ENCODE assay signal across 25 cellular contexts in the genomic region with DNA sequence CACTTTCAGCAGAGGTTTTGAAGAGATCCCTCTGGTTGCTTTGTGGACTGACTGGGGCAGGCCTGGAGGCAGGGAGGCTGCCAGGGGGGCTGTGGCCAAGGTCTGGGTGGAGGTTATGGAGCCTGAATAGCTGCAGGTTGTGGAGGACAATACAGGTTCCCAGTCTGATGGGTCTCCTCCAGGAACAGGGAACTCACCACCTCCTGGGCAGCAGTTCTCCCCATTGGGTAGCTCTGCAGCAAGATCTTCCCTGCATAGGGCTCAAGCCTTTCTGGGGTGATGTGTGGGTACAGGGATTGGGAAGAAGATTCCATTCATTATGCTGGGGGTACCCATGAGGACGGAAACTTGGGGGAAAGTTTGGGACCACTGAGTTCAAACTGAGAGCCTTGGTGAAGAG. TPM values are rescaled to one million over a fixed set of nuclear protein-coding genes. Genes with fewer than 3 reads are reported as not detected.
DNase-seq lines count a peak whose midpoint lies in the region; ATAC-seq and TF ChIP-seq lines count a peak whose summit lies in the region.
"Had no signal": no experiment of that assay in that cellular context is flagged by ENCODE, and none has a peak within 500 bp of the region (broad histone marks: within the 10 kb centered on the region; RNA-seq: fewer than 3 reads in every experiment).

No MANE protein-coding gene starts in this region.

- H3K36me3 Mint-ChIP-seq in activated CD4-positive, alpha-beta T cell treated with anti-CD3 and anti-CD28 coated beads, Interleukin-2, amount 10 ng/mL, durations not matched to agents 7 days and 5 days (ENCODE audit: low read depth) = peaks cover 51% of the 10 kb centered on the region
- H3K36me3 Mint-ChIP-seq in CD4-positive, alpha-beta memory T cell = peaks cover 45 to 52% of the 10 kb centered on the region in 2 donors
- peaks cover 64% of the 10 kb centered on the region for H3K36me3 Mint-ChIP-seq in dendritic cell treated with granulocyte-macrophage colony-stimulating factor and Interleukin-4, amounts not matched to agents 40 ng/mL and 50 ng/mL, for 4 days (ENCODE audit: low read depth)

- no peak overlapping the region for H3K27ac ChIP-seq in CD4-positive, alpha-beta memory T cell (ENCODE audit: low read depth, low read length)
- no peak overlapping the region for H3K27ac ChIP-seq in osteoblast (ENCODE audit: low read depth, low read length)
- H3K27ac ChIP-seq: 22Rv1, BLaER1, SJSA1 had no signal

- intact Hi-C loops in CD4-positive, alpha-beta memory T cell (cut with micrococcal nuclease) = no loop called here
- intact Hi-C loops in dendritic cell treated with granulocyte-macrophage colony-stimulating factor and Interleukin-4, amounts not matched to agents 40 ng/mL and 50 ng/mL, for 4 days (cut with micrococcal nuclease) = no loop called here
- intact Hi-C loops in lower leg skin (cut with DNase I; ENCODE audit: low total_unique reads) = no loop called here

- H3K4me3 Mint-ChIP-seq in activated CD4-positive, alpha-beta T cell treated with anti-CD3 and anti-CD28 coated beads, Interleukin-2, amount 10 ng/mL, durations not matched to agents 7 days and 5 days = no peak overlapping the region
- H3K4me3 Mint-ChIP-seq in CD4-positive, alpha-beta memory T cell = no peak overlapping the region
- no peak overlapping the region for H3K4me3 Mint-ChIP-seq in dendritic cell treated with granulocyte-macrophage colony-stimulating factor and Interleukin-4, amounts not matched to agents 40 ng/mL and 50 ng/mL, for 4 days
- H3K4me3 Mint-ChIP-seq: GM23338 had no signal

- ATAC-seq in GM21447 (IDR thresholded peaks at IDR 0.05; ENCODE audit: unreplicated experiment) = no peak
- ATAC-seq: GM23338 had no signal

- H3K4me2 ChIP-seq in osteoblast (ENCODE audit: insufficient read depth, low read length) = no peak overlapping the region
- H3K4me2 ChIP-seq: BLaER1, GM23338 had no signal

- H2AFZ ChIP-seq in osteoblast (ENCODE audit: low read length) = no peak overlapping the region
- H2AFZ ChIP-seq: GM23338 had no signal

- no peaks in the 10 kb centered on the region for H3K9me3 Mint-ChIP-seq in activated CD4-positive, alpha-beta T cell treated with anti-CD3 and anti-CD28 coated beads, Interleukin-2, amount 10 ng/mL, durations not matched to agents 7 days and 5 days
- H3K9me3 Mint-ChIP-seq in CD4-positive, alpha-beta memory T cell = no peaks in the 10 kb centered on the region
- no peaks in the 10 kb centered on the region for H3K9me3 Mint-ChIP-seq in dendritic cell treated with granulocyte-macrophage colony-stimulating factor and Interleukin-4, amounts not matched to agents 40 ng/mL and 50 ng/mL, for 4 days
- H3K9me3 Mint-ChIP-seq: GM23338 had no signal

- no peak for DNase-seq in activated CD4-positive, alpha-beta T cell treated with anti-CD3 and anti-CD28 coated beads, Interleukin-2, amount 10 ng/mL, durations not matched to agents 7 days and 5 days
- DNase-seq in activated CD4-positive, alpha-beta T cell treated with anti-CD3 and anti-CD28 coated beads, Interleukin-2, amount 50 U/mL, for 48 hours = no peak
- no peak for DNase-seq in CD4-positive, alpha-beta memory T cell
- DNase-seq in osteoblast (ENCODE audit: insufficient read length, low spot score, missing footprints) (peak; percentile 61), lower leg skin (ENCODE audit: low spot score in 2 of 2) (no peak), NCI-H2196 (lab: John Stamatoyannopoulos, UW; ENCODE audit: unreplicated experiment) (no peak)
- DNase-seq: ACHN, GDM1, HCEC 1CT, Karpas-422, MV-4-11, NCI-H1105 treated with DMSO at 0.1 percent for 48 hours, NCI-H1694, NCI-H2081, NCI-H2171, NCI-H524 treated with DMSO at 0.1 percent for 48 hours, NCI-H82 had no signal

- no peaks in the 10 kb centered on the region for H3K79me2 ChIP-seq in osteoblast (ENCODE audit: insufficient read depth, low read length)

- peaks cover 35% of the 10 kb centered on the region for H3K36me3 ChIP-seq in CD4-positive, alpha-beta memory T cell (ENCODE audit: insufficient read depth, low read length)
- H3K36me3 ChIP-seq in osteoblast (ENCODE audit: insufficient read depth, low read length) = no peaks in the 10 kb centered on the region
- H3K36me3 ChIP-seq: BLaER1, SJSA1 had no signal

- H3K9me3 ChIP-seq in CD4-positive, alpha-beta memory T cell (ENCODE audit: control insufficient read depth in 1 of 2, low read length in 2 of 2) = no peaks in the 10 kb centered on the region
- no peaks in the 10 kb centered on the region for H3K9me3 ChIP-seq in osteoblast (ENCODE audit: low read depth, low read length)
- H3K9me3 ChIP-seq: BLaER1, Peyer's patch, SJSA1 had no signal

- 81 to 95% methylated on average over 1 of the region's 1 CpG for WGBS in lower leg skin, 2 donors

- H3K27ac Mint-ChIP-seq in activated CD4-positive, alpha-beta T cell treated with anti-CD3 and anti-CD28 coated beads, Interleukin-2, amount 10 ng/mL, durations not matched to agents 7 days and 5 days = peak overlapping the region; percentile 47
- peak overlapping the region in 6 of 7 donors; percentile 10 to 93 (median 58) for H3K27ac Mint-ChIP-seq in CD4-positive, alpha-beta memory T cell
- H3K27ac Mint-ChIP-seq in dendritic cell treated with granulocyte-macrophage colony-stimulating factor and Interleukin-4, amounts not matched to agents 40 ng/mL and 50 ng/mL, for 4 days = peak overlapping the region; percentile 94
- H3K27ac Mint-ChIP-seq: GM23338 had no signal

- no peaks in the 10 kb centered on the region for H4K20me1 ChIP-seq in osteoblast (ENCODE audit: insufficient read depth, low read length)
- H4K20me1 ChIP-seq: BLaER1 had no signal

- TF ChIP-seq CTCF in osteoblast (IDR thresholded peaks at IDR 0.05; ENCODE audit: extremely low read depth, low read depth, low read length) = no peak
- TF ChIP-seq CTCF in lower leg skin (IDR thresholded peaks at IDR 0.05) = no peak

- no peak for TF ChIP-seq POLR2A in lower leg skin (IDR thresholded peaks at IDR 0.05)

- H3K4me3 ChIP-seq in CD4-positive, alpha-beta memory T cell (ENCODE audit: low read length in 2 of 2) = no peak overlapping the region
- no peak overlapping the region for H3K4me3 ChIP-seq in osteoblast (ENCODE audit: insufficient read depth, low read length)
- no peak overlapping the region for H3K4me3 ChIP-seq in lower leg skin (ENCODE audit: low read depth, poor library complexity, severe bottlenecking)
- H3K4me3 ChIP-seq: BLaER1, GM23338, Peyer's patch, SJSA1 had no signal

- H3K4me1 Mint-ChIP-seq in activated CD4-positive, alpha-beta T cell treated with anti-CD3 and anti-CD28 coated beads, Interleukin-2, amount 10 ng/mL, durations not matched to agents 7 days and 5 days = peaks cover 76% of the 10 kb centered on the region
- peaks cover 31 to 74% (median 50%) of the 10 kb centered on the region in 4 donors for H3K4me1 Mint-ChIP-seq in CD4-positive, alpha-beta memory T cell
- H3K4me1 Mint-ChIP-seq in dendritic cell treated with granulocyte-macrophage colony-stimulating factor and Interleukin-4, amounts not matched to agents 40 ng/mL and 50 ng/mL, for 4 days (ENCODE audit: low read depth) = peaks cover 93% of the 10 kb centered on the region

- H3K27me3 ChIP-seq in CD4-positive, alpha-beta memory T cell (ENCODE audit: insufficient read depth, low read length) = no peaks in the 10 kb centered on the region
- H3K27me3 ChIP-seq in osteoblast (ENCODE audit: insufficient read depth, low read length) = peaks cover 28% of the 10 kb centered on the region
- H3K27me3 ChIP-seq: BLaER1, Peyer's patch, SJSA1 had no signal

- H3K4me1 ChIP-seq in CD4-positive, alpha-beta memory T cell (ENCODE audit: insufficient read depth, low read length) = peaks cover 56% of the 10 kb centered on the region
- H3K4me1 ChIP-seq in osteoblast (ENCODE audit: insufficient read depth, low read length) = no peaks in the 10 kb centered on the region
- H3K4me1 ChIP-seq: SJSA1 had no signal

- CTCF ChIA-PET in activated CD4-positive, alpha-beta T cell treated with anti-CD3 and anti-CD28 coated beads, Interleukin-2, amount 10 ng/mL, durations not matched to agents 7 days and 5 days (lab: Charles Lee) = interaction anchor here (1.2 to 4.8 kb wide), 3 partner anchors 9 to 25 kb away, joined by 3 to 19 read pairs (median 7); no protein-coding TSS in a partner anchor
- CTCF ChIA-PET in CD4-positive, alpha-beta memory T cell (lab: Charles Lee; ENCODE audit: partially characterized antibody) = interaction anchor here (1.3 to 13.7 kb wide), 4 partner anchors 8 to 26 kb away, joined by 3 to 345 read pairs (median 5); no protein-coding TSS in a partner anchor

- POLR2A ChIA-PET in activated CD4-positive, alpha-beta T cell treated with anti-CD3 and anti-CD28 coated beads, Interleukin-2, amount 10 ng/mL, durations not matched to agents 7 days and 5 days (lab: Charles Lee) = no interaction called here
- POLR2A ChIA-PET in CD4-positive, alpha-beta memory T cell (lab: Charles Lee; ENCODE audit: partially characterized antibody) = interaction anchor here (0.6 to 17.8 kb wide), 5 partner anchors 18 to 69 kb away, joined by 3 to 299 read pairs (median 5); a partner anchor contains a TSS

- H3K27me3 Mint-ChIP-seq in activated CD4-positive, alpha-beta T cell treated with anti-CD3 and anti-CD28 coated beads, Interleukin-2, amount 10 ng/mL, durations not matched to agents 7 days and 5 days = no peaks in the 10 kb centered on the region
- H3K27me3 Mint-ChIP-seq in CD4-positive, alpha-beta memory T cell = no peaks in the 10 kb centered on the region
- peaks cover 6% of the 10 kb centered on the region for H3K27me3 Mint-ChIP-seq in dendritic cell treated with granulocyte-macrophage colony-stimulating factor and Interleukin-4, amounts not matched to agents 40 ng/mL and 50 ng/mL, for 4 days

RNA-seq across cellular contexts. Expression of a gene that starts 6.8 kb away (rescaled TPM):
- total RNA-seq in activated CD4-positive, alpha-beta T cell treated with anti-CD3 and anti-CD28 coated beads, Interleukin-2, amount 10 ng/mL, durations not matched to agents 7 days and 5 days = 100 to 1,000 TPM; 190 to 194 TPM
- total RNA-seq in CD4-positive, alpha-beta memory T cell = 100 to 1,000 TPM; 172 TPM
- 100 to 1,000 TPM; 484 to 562 TPM for polyA plus RNA-seq in CD4-positive, alpha-beta memory T cell
- 0.72 and 0.88 TPM in 2 replicates for total RNA-seq in osteoblast
- total RNA-seq in lower leg skin = 1,000 to 10,000 TPM in 2 of 4 donors, 100 to 1,000 TPM in 2; 728 to 1,697 (median 1,073) TPM
- total RNA-seq: SJSA1 had no signal

RNA-seq across cellular contexts. Expression of a gene that starts 33.1 kb away (rescaled TPM):
- 10 to 100 TPM; 36.2 to 37.7 TPM for total RNA-seq in activated CD4-positive, alpha-beta T cell treated with anti-CD3 and anti-CD28 coated beads, Interleukin-2, amount 10 ng/mL, durations not matched to agents 7 days and 5 days
- total RNA-seq in CD4-positive, alpha-beta memory T cell = 10 to 100 TPM; 39.1 to 41.1 TPM
- polyA plus RNA-seq in CD4-positive, alpha-beta memory T cell = 10 to 100 TPM; 11.7 to 28.1 TPM
- 18.6 and 23.5 TPM in 2 replicates for total RNA-seq in osteoblast
- total RNA-seq in lower leg skin = 10 to 100 TPM; 26.2 to 40.2 (median 31.5) TPM

RNA-seq across cellular contexts. Expression of a gene that starts 38.2 kb away (rescaled TPM):
- under 1 TPM; 0.23 to 0.35 TPM for total RNA-seq in activated CD4-positive, alpha-beta T cell treated with anti-CD3 and anti-CD28 coated beads, Interleukin-2, amount 10 ng/mL, durations not matched to agents 7 days and 5 days
- under 1 TPM in 1 of 2 experiments, not detected in 1; 0.81 TPM for total RNA-seq in CD4-positive, alpha-beta memory T cell
- polyA plus RNA-seq in CD4-positive, alpha-beta memory T cell = under 1 TPM in 1 of 2 donors, not detected in 1; 0.30 TPM
- total RNA-seq in osteoblast (0.59 TPM in 1 of 2 replicates, not detected in the other), lower leg skin (10 to 100 TPM in 2 of 4 donors, 1 to 10 TPM in 2; 2.7 to 20.7 (median 9.6) TPM)
- total RNA-seq: Daoy, GM23338, SJSA1 had no signal
- polyA plus RNA-seq: GM23338 had no signal

Comparison
In these comparisons a context has a peak if more than half of its experiments do, and no peak if none do; other contexts are left out.
1. RNA of a gene that starts 6.8 kb away (total RNA-seq): 728 to 1,697 TPM in lower leg skin, 190 to 194 TPM in activated CD4-positive, alpha-beta T cell treated with anti-CD3 and anti-CD28 coated beads, Interleukin-2, amount 10 ng/mL, durations not matched to agents 7 days and 5 days and 172 TPM in CD4-positive, alpha-beta memory T cell; 0.72 to 0.88 TPM in osteoblast; every median in the first group is over 10 times any median in the second.
2. Peak in every context shown above with its lines, with median percentiles within 50 percentile points of each other: H3K27ac Mint-ChIP-seq.